In genomic region chrX:40154853-40155616, GRCh38 we compare ENCODE assay signal across 8 cellular contexts. TPM values are rescaled to one million over a fixed set of nuclear protein-coding genes. Genes with fewer than 3 reads are reported as not detected.
DNase-seq lines count a peak whose midpoint lies in the region; ATAC-seq and TF ChIP-seq lines count a peak whose summit lies in the region.

No MANE protein-coding gene starts in this region.

- peaks cover 27% of the 10 kb centered on the region for H3K4me1 Mint-ChIP-seq in activated B cell treated with CpG ODN at 0.5 μM for 24 hours

- intact Hi-C loops in activated B cell treated with CpG ODN at 0.5 μM for 24 hours (cut with micrococcal nuclease) = loop anchor here (2.0 to 5.0 kb wide), 2 partner anchors 144 to 338 kb away; no protein-coding TSS in a partner anchor

- peak overlapping the region; percentile 32 for H3K4me3 ChIP-seq in fibroblast of the aortic adventitia (ENCODE audit: low read depth, low read length)

- no peaks in the 10 kb centered on the region for H3K9me3 Mint-ChIP-seq in activated B cell treated with CpG ODN at 0.5 μM for 24 hours

- H3K4me3 Mint-ChIP-seq in activated B cell treated with CpG ODN at 0.5 μM for 24 hours = peak overlapping the region; percentile 85

- in situ Hi-C loops in G401 (cut with HindIII; ENCODE audit: low sequenced_read_pairs) = no loop called here

- no peak for TF ChIP-seq CTCF in GM10248 (IDR thresholded peaks at IDR 0.05; ENCODE audit: control extremely low read depth, extremely low read depth, low read depth, missing control alignments)
- TF ChIP-seq CTCF in activated B cell treated with CpG ODN at 0.5 μM for 24 hours (IDR thresholded peaks at IDR 0.05) = no peak
- no peak for TF ChIP-seq CTCF in fibroblast of the aortic adventitia (IDR thresholded peaks at IDR 0.05; ENCODE audit: insufficient read depth, low read length)

- POLR2A ChIA-PET in GM10248 (lab: Yijun Ruan, JAX) (no interaction called here), activated B cell treated with CpG ODN at 0.5 μM for 24 hours (lab: Charles Lee) (interaction anchor here (2.2 to 5.0 kb wide), 5 partner anchors 14 to 57 kb away, joined by 7 to 129 read pairs (median 48); partner anchors contain the start of gene BCOR)

- no peak overlapping the region for H3K27ac Mint-ChIP-seq in activated B cell treated with CpG ODN at 0.5 μM for 24 hours

- no peaks in the 10 kb centered on the region for H3K36me3 Mint-ChIP-seq in activated B cell treated with CpG ODN at 0.5 μM for 24 hours (ENCODE audit: low read depth)

- CTCF ChIA-PET in GM10248 (lab: Yijun Ruan, JAX) = interaction anchor here (2.4 kb wide), 1 partner anchor 14 kb away, joined by 6 read pairs; no protein-coding TSS in a partner anchor
- CTCF ChIA-PET in activated B cell treated with CpG ODN at 0.5 μM for 24 hours (lab: Charles Lee) = no interaction called here

- DNase-seq in GM10248 (ENCODE audit: extremely low spot score) = peak; percentile 51
- DNase-seq in NCI-H1092 (lab: John Stamatoyannopoulos, UW) = peak; percentile 64
- DNase-seq in activated B cell treated with CpG ODN at 0.5 μM for 24 hours = no peak
- peak; percentile 61 for DNase-seq in fibroblast of the aortic adventitia (ENCODE audit: low read depth)
- DNase-seq in occipital lobe (lab: John Stamatoyannopoulos, UW) = peak; percentile 19
- no peak for DNase-seq in G401 (ENCODE audit: low spot score)

- ATAC-seq in activated B cell treated with CpG ODN at 0.5 μM for 24 hours (ENCODE audit: low read depth) (no peak), GM21723 (IDR thresholded peaks at IDR 0.05; ENCODE audit: unreplicated experiment) (no peak), GM18502 (IDR thresholded peaks at IDR 0.05; ENCODE audit: poor library complexity, unreplicated experiment) (no peak)

- no peaks in the 10 kb centered on the region for H3K27me3 Mint-ChIP-seq in activated B cell treated with CpG ODN at 0.5 μM for 24 hours

RNA-seq across cellular contexts. Expression of gene BCOR, which starts 57.3 kb away (rescaled TPM):
- 59.3 and 60.4 TPM in 2 replicates for total RNA-seq in activated B cell treated with CpG ODN at 0.5 μM for 24 hours
- total RNA-seq in fibroblast of the aortic adventitia (ENCODE audit: low replicate concordance) = 8.2 and 12.7 TPM in 2 replicates
- total RNA-seq in occipital lobe = 26.0 TPM
- 21.3 and 28.8 TPM in 2 replicates for total RNA-seq in G401 (2014; rRNA removed; shearing (Covaris generic))

Comparison
In these comparisons a context has a peak if more than half of its experiments do, and no peak if none do; other contexts are left out.
1. DNase-seq: peak in GM10248 (single experiment), NCI-H1092 (single experiment), fibroblast of the aortic adventitia (single experiment) and occipital lobe (single experiment); none in activated B cell treated with CpG ODN at 0.5 μM for 24 hours (single experiment) and G401 (single experiment).